Comparison of ENCODE assay signal across 8 cellular contexts in the genomic region with DNA sequence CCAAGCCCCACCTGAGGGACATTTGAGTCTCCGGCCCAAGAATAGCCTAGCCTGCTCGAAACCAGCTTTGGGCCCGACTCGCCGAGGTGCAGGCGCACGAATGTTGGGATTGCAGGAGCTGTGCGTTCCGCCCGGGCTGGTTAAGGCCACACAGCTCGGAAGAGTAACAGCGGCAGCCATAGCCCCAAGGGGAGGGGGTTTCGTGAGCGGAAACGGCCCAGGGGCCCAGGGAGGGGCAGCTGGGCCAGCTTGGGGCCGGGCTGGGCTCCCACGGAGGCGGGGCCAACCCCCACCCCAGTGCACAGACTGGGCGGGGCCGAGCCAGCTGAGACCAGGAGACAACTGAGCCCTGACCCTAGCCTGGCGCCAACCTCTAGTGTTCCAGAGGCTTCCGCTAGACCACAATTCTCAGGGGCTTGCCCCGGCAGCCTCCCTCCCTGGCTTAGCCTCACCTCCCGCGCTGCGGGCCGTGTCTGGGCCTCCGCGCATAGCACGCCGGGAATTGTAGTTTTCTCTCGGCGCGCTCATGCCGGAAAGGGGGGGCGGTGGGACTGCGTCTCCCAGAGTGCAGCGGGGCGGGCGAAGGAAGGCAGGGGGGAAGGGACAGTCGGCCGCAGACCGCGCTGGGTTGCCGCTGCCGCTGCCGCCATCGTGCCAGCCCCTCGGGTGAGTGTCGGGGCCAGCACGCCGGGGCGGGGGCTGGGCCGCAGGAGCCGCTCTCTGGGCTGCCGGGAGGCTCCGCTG. TPM values are rescaled to one million over a fixed set of nuclear protein-coding genes. Genes with fewer than 3 reads are reported as not detected.
A peak's percentile ranks its signal among the peaks of the same experiment; 100 is the strongest.
DNase-seq lines count a peak whose midpoint lies in the region; TF ChIP-seq lines count a peak whose summit lies in the region.

Gene NUTF2, plus strand, starts transcription at position 614 of the 744 bp plus-strand sequence. CDS start 18,198 bp downstream, outside the sequence.

- peak within 1 kb of the TSS; percentile 93 for H3K4me3 Mint-ChIP-seq in nephron progenitor cell

- TF ChIP-seq EP300 in stomach (IDR thresholded peaks at IDR 0.05), result no peak

- no peaks in the 10 kb centered on the region for H3K9me3 Mint-ChIP-seq in nephron progenitor cell

- H3K4me1 ChIP-seq in stomach, result peaks cover 41 to 70% (median 66%) of the 10 kb centered on the region in 4 donors

- H3K36me3 ChIP-seq in H7 (replicated peaks; ENCODE audit: control insufficient read depth, insufficient read depth, low read length), result peaks cover 2% of the 10 kb centered on the region
- peaks cover 12% of the 10 kb centered on the region for H3K36me3 ChIP-seq in MG63
- H3K36me3 ChIP-seq in stomach, result peaks cover 0 to 8% (median 0%) of the 10 kb centered on the region in 4 donors

- DNase-seq in ELF-1 (ENCODE audit: low read depth, low spot score) (peak; percentile 99), H7 (peak; percentile 99), MG63 (peak; percentile 95), SHP77 treated with DMSO at 0.1 percent for 48 hours (lab: John Stamatoyannopoulos, UW) (peak; percentile 91), fibroblast of the aortic adventitia (ENCODE audit: low read depth) (peak; percentile 86), nephron progenitor cell (peak; percentile 97), stomach (peak; percentile 96)
- DNase-seq in activated effector memory CD4-positive, alpha-beta T cell treated with anti-CD3 and anti-CD28 coated beads, Interleukin-2, amount 50 U/mL, for 16 hours, result peak; percentile 98

- no peak for TF ChIP-seq POLR2A in stomach (IDR thresholded peaks at IDR 0.05)

- H3K27me3 ChIP-seq in H7 (ENCODE audit: control insufficient read depth, insufficient read depth, low read length), result no peaks in the 10 kb centered on the region
- no peaks in the 10 kb centered on the region for H3K27me3 ChIP-seq in MG63
- H3K27me3 ChIP-seq in stomach, result no peaks in the 10 kb centered on the region

- H3K27ac Mint-ChIP-seq in nephron progenitor cell, result peak within 1 kb of the TSS; percentile 99

- peak within 1 kb of the TSS; percentile 90 to 100 (median 97) for H3K27ac ChIP-seq in stomach

- H3K4me1 Mint-ChIP-seq in nephron progenitor cell, result peaks cover 53% of the 10 kb centered on the region

- WGBS in stomach, 5 donors, result 0 to 1% (median 0%) methylated on average over 27 to 57 of the region's 57 CpGs

- no peaks in the 10 kb centered on the region for H3K27me3 Mint-ChIP-seq in nephron progenitor cell (ENCODE audit: low read depth, poor library complexity)

- H3K9me3 ChIP-seq in MG63, result no peaks in the 10 kb centered on the region
- H3K9me3 ChIP-seq in stomach, result no peaks in the 10 kb centered on the region

- intact Hi-C loops in stomach (cut with DNase I; ENCODE audit: low total_unique reads), result no loop called here

- H3K36me3 Mint-ChIP-seq in nephron progenitor cell (ENCODE audit: low read depth), result peaks cover 16% of the 10 kb centered on the region

- TF ChIP-seq CTCF in fibroblast of the aortic adventitia (IDR thresholded peaks at IDR 0.05; ENCODE audit: insufficient read depth, low read length), result no peak
- no peak for TF ChIP-seq CTCF in nephron progenitor cell (IDR thresholded peaks at IDR 0.05)
- TF ChIP-seq CTCF in stomach (IDR thresholded peaks at IDR 0.05), result peak in 1 of 7 experiments; percentile 30

- H3K4me3 ChIP-seq in H7 (ENCODE audit: insufficient read depth, low read depth, low read length) (peak within 1 kb of the TSS; percentile 98), MG63 (peak within 1 kb of the TSS; percentile 78), fibroblast of the aortic adventitia (ENCODE audit: low read depth, low read length) (peak within 1 kb of the TSS; percentile 83), stomach (peak within 1 kb of the TSS; percentile 86 to 100 (median 99))

RNA-seq across cellular contexts. Expression of gene NUTF2, which starts in this region (rescaled TPM):
- 295 and 340 TPM in 2 replicates for total RNA-seq in H7 (2014; rRNA removed; shearing (Covaris generic))
- 55.9 and 178 TPM in 2 replicates for total RNA-seq in MG63 (2014; rRNA removed; shearing (Covaris generic); ENCODE audit: low replicate concordance)
- 24.4 and 155 TPM in 2 replicates for total RNA-seq in fibroblast of the aortic adventitia (ENCODE audit: low replicate concordance)
- 10 to 100 TPM in 4 of 5 donors, 1 to 10 TPM in 1; 9.3 to 64.7 (median 25.7) TPM for total RNA-seq in stomach
- polyA plus RNA-seq in stomach, result 100 to 1,000 TPM in 2 of 3 donors, 10 to 100 TPM in 1; 92.0 to 125 (median 112) TPM

Comparison
In these comparisons a context has a peak if more than half of its experiments do, and no peak if none do; other contexts are left out.
1. Peak in every context shown above with its lines: DNase-seq, H3K4me3 ChIP-seq and H3K27ac ChIP-seq.